Comparison of ENCODE assay signal across 25 cellular contexts in the genomic region with DNA sequence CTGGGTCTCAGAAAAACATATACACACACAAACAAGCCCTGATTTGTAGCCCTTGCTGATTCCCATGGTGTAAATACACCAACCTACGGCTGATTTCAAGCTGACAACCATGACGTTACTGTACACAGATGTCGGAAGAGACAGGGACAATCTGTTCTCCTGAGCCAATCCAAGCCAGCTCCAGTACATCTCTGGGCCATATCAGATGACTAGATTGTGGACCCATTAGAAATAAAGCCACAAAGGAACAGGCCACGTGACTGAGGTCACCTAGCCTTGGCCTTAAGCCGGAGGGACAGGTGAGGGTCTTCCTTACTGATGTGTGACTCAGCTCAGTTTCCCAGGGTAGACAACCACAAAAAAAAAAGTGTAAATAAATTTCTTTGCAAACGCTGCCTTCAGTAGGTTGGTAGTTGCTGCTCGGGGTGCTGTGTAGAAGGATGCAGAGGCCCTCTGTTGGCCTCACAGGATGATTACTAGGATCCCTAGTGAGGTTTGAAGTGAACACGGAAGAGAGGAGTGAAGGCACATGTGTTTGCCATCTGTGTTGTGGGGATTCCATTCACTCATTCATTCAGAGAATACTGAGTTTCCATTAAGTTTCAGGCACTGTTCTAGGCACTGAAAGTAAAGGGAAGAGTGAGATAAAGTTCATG.
A peak's percentile ranks its signal among the peaks of the same experiment; 100 is the strongest.
DNase-seq lines count a peak whose midpoint lies in the region; ATAC-seq and TF ChIP-seq lines count a peak whose summit lies in the region.
"Had no signal": no experiment of that assay in that cellular context is flagged by ENCODE, and none has a peak within 500 bp of the region (broad histone marks: within the 10 kb centered on the region; RNA-seq: fewer than 3 reads in every experiment).

No MANE protein-coding gene starts in this region.

- TF ChIP-seq CTCF in GM12864 (IDR thresholded peaks at IDR 0.05; ENCODE audit: low read depth, low read length, missing control alignments) = peak; percentile 3
- peak; percentile 63 for TF ChIP-seq CTCF in OCI-LY3 (IDR thresholded peaks at IDR 0.05; ENCODE audit: low read depth, low read length)
- TF ChIP-seq CTCF in right lobe of liver (IDR thresholded peaks at IDR 0.05) = peak; percentile 42 to 59 (median 54)
- no peak for TF ChIP-seq CTCF in mucosa of descending colon (IDR thresholded peaks at IDR 0.05)

- DNase-seq in GM12864 (ENCODE audit: low read depth) (no peak), globus pallidus (ENCODE audit: low spot score) (peak; percentile 0), right lobe of liver (peak in 2 of 3 donors; percentile 22 to 49), NCI-H1930 (lab: John Stamatoyannopoulos, UW) (no peak), mucosa of descending colon (no peak), C1 segment of cervical spinal cord (lab: John Stamatoyannopoulos, UW) (no peak)
- DNase-seq: 8988T; ACHN; BE2C; CD4-positive, CD25-positive, alpha-beta regulatory T cell; DMS153; DND-41; GM23248; NCI-H1092 treated with DMSO at 0.1 percent for 48 hours; NCI-H1436; NCI-H187 treated with DMSO at 0.1 percent for 48 hours; NCI-H2107; NCI-H446; NCI-H524 treated with DMSO at 0.1 percent for 48 hours; SHP77 treated with DMSO at 0.1 percent for 48 hours; SW 1271 had no signal

- H3K4me1 ChIP-seq in OCI-LY3 (ENCODE audit: low read length) (peaks cover 9% of the 10 kb centered on the region; the same call in 1 of the 2 replicates), right lobe of liver (no peaks in the 10 kb centered on the region), mucosa of descending colon (ENCODE audit: low read depth) (no peaks in the 10 kb centered on the region)
- H3K4me1 ChIP-seq: BE2C had no signal

- peak; percentile 91 to 98 (median 94) for ATAC-seq in right lobe of liver
- no peak for ATAC-seq in mucosa of descending colon
- ATAC-seq: HCT116, Panc1 had no signal

- peak overlapping the region; percentile 10; the same call in 1 of the 2 replicates for H3K4me2 ChIP-seq in OCI-LY3 (ENCODE audit: low read length)

- H3K27me3 ChIP-seq in OCI-LY3 (ENCODE audit: low read depth, low read length) (peaks cover 17% of the 10 kb centered on the region; the same call in 1 of the 2 replicates), right lobe of liver (no peaks in the 10 kb centered on the region)
- H3K27me3 ChIP-seq: BE2C had no signal

- H3K4me3 ChIP-seq in GM12864 (ENCODE audit: low read depth, low read length) (no peak overlapping the region), OCI-LY3 (ENCODE audit: low read length) (no peak overlapping the region), right lobe of liver (no peak overlapping the region), mucosa of descending colon (no peak overlapping the region)
- H3K4me3 ChIP-seq: GM23248, SK-N-MC had no signal

- no peaks in the 10 kb centered on the region for H4K20me1 ChIP-seq in OCI-LY3 (ENCODE audit: insufficient read depth, low read length)

- no peaks in the 10 kb centered on the region for H3K79me2 ChIP-seq in OCI-LY3 (ENCODE audit: low read length)

- H2AFZ ChIP-seq in OCI-LY3 (ENCODE audit: low read depth, low read length) = no peak overlapping the region
- H2AFZ ChIP-seq: GM23248 had no signal

- no peak overlapping the region for H3K27ac ChIP-seq in OCI-LY3 (ENCODE audit: low read length)
- no peak overlapping the region for H3K27ac ChIP-seq in right lobe of liver
- H3K27ac ChIP-seq: GM23248, SK-N-MC had no signal

- H3K36me3 ChIP-seq in OCI-LY3 (replicated peaks; ENCODE audit: low read depth, low read length) (no peaks in the 10 kb centered on the region), right lobe of liver (no peaks in the 10 kb centered on the region), mucosa of descending colon (ENCODE audit: low read depth) (no peaks in the 10 kb centered on the region)
- H3K36me3 ChIP-seq: BE2C had no signal

- WGBS in right lobe of liver (ENCODE audit: insufficient coverage, low coverage, low lambda C conversion rate, missing lambda C conversion rate) = 30% methylated on average over 8 of the region's 8 CpGs

- intact Hi-C loops in right lobe of liver (cut with DNase I) (no loop called here), mucosa of descending colon (cut with DNase I, micrococcal nuclease) (no loop called here)

- peaks cover 7% of the 10 kb centered on the region; the same call in 1 of the 2 replicates for H3K9me3 ChIP-seq in OCI-LY3 (ENCODE audit: insufficient read depth, low read length)
- H3K9me3 ChIP-seq in right lobe of liver = peaks cover 0 to 6% (median 0%) of the 10 kb centered on the region in 4 donors
- peaks cover 6% of the 10 kb centered on the region for H3K9me3 ChIP-seq in mucosa of descending colon
- H3K9me3 ChIP-seq: BE2C had no signal

- TF ChIP-seq POLR2A in right lobe of liver (IDR thresholded peaks at IDR 0.05) = no peak

- H3K9ac ChIP-seq in OCI-LY3 (ENCODE audit: low read length) = no peak overlapping the region
- H3K9ac ChIP-seq: GM23248 had no signal

Comparison
In these comparisons a context has a peak if more than half of its experiments do, and no peak if none do; other contexts are left out.
1. DNase-seq: peak in globus pallidus (single experiment) and right lobe of liver (2 of 3); none in GM12864 (single experiment), NCI-H1930 (0 of 2), mucosa of descending colon (0 of 3) and C1 segment of cervical spinal cord (0 of 14).